In the genomic region with DNA sequence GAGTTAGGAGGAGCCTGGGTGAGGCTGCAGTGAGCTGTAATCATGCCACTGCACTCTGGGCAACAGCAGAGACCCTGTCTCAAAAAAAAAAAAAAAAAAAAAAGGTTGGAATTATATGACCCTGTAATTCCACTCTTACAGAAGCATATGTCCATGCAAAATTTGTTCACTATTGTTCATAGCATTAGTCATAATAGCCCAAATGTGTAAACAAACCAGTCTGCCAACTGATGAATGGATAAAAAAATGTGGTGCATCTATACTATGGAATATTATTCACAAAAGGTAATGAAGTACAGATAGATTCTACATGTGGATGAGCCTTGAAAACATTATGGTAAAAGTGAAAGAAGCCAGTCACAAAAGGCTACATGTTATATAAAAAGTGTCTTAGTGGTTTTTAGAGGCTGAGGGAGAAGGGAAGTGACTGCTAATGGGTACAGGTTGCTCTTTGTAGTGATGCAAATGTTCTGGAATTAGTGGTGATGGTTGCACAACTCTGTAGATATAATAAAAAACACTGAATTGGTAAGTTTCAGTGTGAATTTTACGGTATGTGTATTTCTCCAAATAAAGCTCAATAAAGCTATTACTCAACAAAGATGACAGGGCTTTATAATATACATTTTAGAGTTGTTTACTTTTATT, we compare ENCODE assay signal across 14 cellular contexts. TPM values are rescaled to one million over a fixed set of nuclear protein-coding genes. Genes with fewer than 3 reads are reported as not detected.
DNase-seq lines count a peak whose midpoint lies in the region; ATAC-seq and TF ChIP-seq lines count a peak whose summit lies in the region.
"Had no signal": no experiment of that assay in that cellular context is flagged by ENCODE, and none has a peak within 500 bp of the region (broad histone marks: within the 10 kb centered on the region; RNA-seq: fewer than 3 reads in every experiment).

No MANE protein-coding gene starts in this region.

- H3K4me1 Mint-ChIP-seq in CD4-positive, alpha-beta T cell (ENCODE audit: low read depth), result peaks cover 13% of the 10 kb centered on the region
- H3K4me1 Mint-ChIP-seq in activated naive CD8-positive, alpha-beta T cell (ENCODE audit: low read depth), result peaks cover 13% of the 10 kb centered on the region
- H3K4me1 Mint-ChIP-seq: brain had no signal

- H3K27me3 ChIP-seq in CD4-positive, alpha-beta T cell (ENCODE audit: control insufficient read depth, insufficient read depth, low read length), result no peaks in the 10 kb centered on the region
- H3K27me3 ChIP-seq: Peyer's patch, right atrium auricular region had no signal

- no peak overlapping the region for H3K27ac ChIP-seq in CD4-positive, alpha-beta T cell (ENCODE audit: low read depth, low read length)
- H3K27ac ChIP-seq: Peyer's patch, right atrium auricular region had no signal

- CTCF ChIA-PET in CD4-positive, alpha-beta T cell (lab: Charles Lee), result interaction anchor here (0.7 kb wide), 2 partner anchors 13 to 234 kb away, joined by 3 read pairs; no protein-coding TSS in a partner anchor

- no peak overlapping the region for H3K4me3 Mint-ChIP-seq in CD4-positive, alpha-beta T cell
- no peak overlapping the region for H3K4me3 Mint-ChIP-seq in activated naive CD8-positive, alpha-beta T cell
- H3K4me3 Mint-ChIP-seq: brain had no signal

- ATAC-seq in CD4-positive, alpha-beta T cell (ENCODE audit: poor library complexity), result no peak
- ATAC-seq in HG02840 (IDR thresholded peaks at IDR 0.05; ENCODE audit: low FRiP score, unreplicated experiment) (no peak), left lobe of liver (no peak), HG03439 (IDR thresholded peaks at IDR 0.05; ENCODE audit: unreplicated experiment) (no peak)

- peak overlapping the region; percentile 61 for H3K27ac Mint-ChIP-seq in CD4-positive, alpha-beta T cell
- peak overlapping the region; percentile 9 for H3K27ac Mint-ChIP-seq in activated naive CD8-positive, alpha-beta T cell

- no peak for DNase-seq in CD4-positive, alpha-beta T cell
- DNase-seq in HCEC 1CT (peak; percentile 80), fibroblast of villous mesenchyme (ENCODE audit: low read depth) (peak; percentile 21), left lobe of liver (ENCODE audit: low spot score) (no peak), 8988T (no peak)
- DNase-seq: Caco-2, NCI-H1092 treated with DMSO at 0.1 percent for 48 hours, Peyer's patch, substantia nigra had no signal

- peaks cover 1% of the 10 kb centered on the region for H3K9me3 ChIP-seq in CD4-positive, alpha-beta T cell (ENCODE audit: control insufficient read depth, low read length)
- H3K9me3 ChIP-seq: Caco-2, Peyer's patch, right atrium auricular region had no signal

- H3K36me3 Mint-ChIP-seq in CD4-positive, alpha-beta T cell (ENCODE audit: low read depth), result peaks cover 79% of the 10 kb centered on the region
- peaks cover 10% of the 10 kb centered on the region for H3K36me3 Mint-ChIP-seq in activated naive CD8-positive, alpha-beta T cell

- intact Hi-C loops in CD4-positive, alpha-beta T cell (cut with DNase I, micrococcal nuclease), result no loop called here

- H3K9me3 Mint-ChIP-seq in CD4-positive, alpha-beta T cell, result no peaks in the 10 kb centered on the region
- peaks cover 2% of the 10 kb centered on the region for H3K9me3 Mint-ChIP-seq in activated naive CD8-positive, alpha-beta T cell (ENCODE audit: low read depth)

- TF ChIP-seq CTCF in CD4-positive, alpha-beta T cell (IDR thresholded peaks at IDR 0.05), result no peak
- no peak for TF ChIP-seq CTCF in fibroblast of villous mesenchyme (IDR thresholded peaks at IDR 0.05; ENCODE audit: insufficient read depth, low read depth, low read length)

- POLR2A ChIA-PET in CD4-positive, alpha-beta T cell (lab: Charles Lee), result interaction anchor here (0.9 kb wide), 1 partner anchor 9 kb away, joined by 4 read pairs; a partner anchor contains a TSS

- no peaks in the 10 kb centered on the region for H3K27me3 Mint-ChIP-seq in CD4-positive, alpha-beta T cell
- H3K27me3 Mint-ChIP-seq in activated naive CD8-positive, alpha-beta T cell, result no peaks in the 10 kb centered on the region

- H3K4me3 ChIP-seq in fibroblast of villous mesenchyme (ENCODE audit: low read depth, low read length), result no peak overlapping the region
- H3K4me3 ChIP-seq: Peyer's patch, right atrium auricular region had no signal

RNA-seq across cellular contexts. Expression of a gene that starts 9.4 kb away (rescaled TPM):
- 10 to 100 TPM; 29.2 to 30.1 TPM for total RNA-seq in CD4-positive, alpha-beta T cell
- total RNA-seq in fibroblast of villous mesenchyme (12.6 and 19.0 TPM in 2 replicates), left lobe of liver (21.2 TPM)

RNA-seq across cellular contexts. Expression of a gene that starts 9.5 kb away (rescaled TPM):
- 10 to 100 TPM; 17.1 to 17.5 TPM for total RNA-seq in CD4-positive, alpha-beta T cell
- total RNA-seq in fibroblast of villous mesenchyme, result 30.6 and 46.2 TPM in 2 replicates
- 18.3 TPM for total RNA-seq in left lobe of liver

Comparison
In these comparisons a context has a peak if more than half of its experiments do, and no peak if none do; other contexts are left out.
1. DNase-seq: peak in HCEC 1CT (single experiment) and fibroblast of villous mesenchyme (single experiment); none in CD4-positive, alpha-beta T cell (0 of 10), left lobe of liver (single experiment) and 8988T (single experiment).